Comparison of ENCODE assay signal across 8 cellular contexts in genomic region chr15:31367730-31368344, GRCh38. TPM values are rescaled to one million over a fixed set of nuclear protein-coding genes. Genes with fewer than 3 reads are reported as not detected.
DNase-seq lines count a peak whose midpoint lies in the region; ATAC-seq and TF ChIP-seq lines count a peak whose summit lies in the region.

No MANE protein-coding gene starts in this region.

- POLR2A ChIA-PET in CD4-positive, alpha-beta T cell (lab: Charles Lee), result interaction anchor here (0.7 to 25.4 kb wide), 12 partner anchors 11 to 121 kb away, joined by 3 to 566 read pairs (median 4); partner anchors contain the start of gene KLF13

- H3K27ac Mint-ChIP-seq in CD4-positive, alpha-beta T cell, result peak overlapping the region; percentile 90
- peak overlapping the region; percentile 82 for H3K27ac Mint-ChIP-seq in activated T-cell treated with anti-CD3 and anti-CD28 coated beads, Interleukin-2, amount 50 U/mL, for 72 hours

- ATAC-seq in CD4-positive, alpha-beta T cell (ENCODE audit: poor library complexity), result no peak
- peak; percentile 54 for ATAC-seq in GM21723 (IDR thresholded peaks at IDR 0.05; ENCODE audit: unreplicated experiment)
- ATAC-seq in activated T-cell treated with anti-CD3 and anti-CD28 coated beads, Interleukin-2, amount 50 U/mL, for 72 hours (replicated peaks in 1 of 2), result peak; percentile 35 to 58

- no peaks in the 10 kb centered on the region for H3K9me3 ChIP-seq in CD4-positive, alpha-beta T cell (ENCODE audit: control insufficient read depth, low read length)

- peak overlapping the region; percentile 86 for H3K27ac ChIP-seq in CD4-positive, alpha-beta T cell (ENCODE audit: low read depth, low read length)

- H3K9me3 Mint-ChIP-seq in CD4-positive, alpha-beta T cell, result peaks cover 3% of the 10 kb centered on the region
- H3K9me3 Mint-ChIP-seq in activated T-cell treated with anti-CD3 and anti-CD28 coated beads, Interleukin-2, amount 50 U/mL, for 72 hours, result peaks cover 0 to 2% of the 10 kb centered on the region in 2 donors

- no peak for TF ChIP-seq CTCF in CD4-positive, alpha-beta T cell (IDR thresholded peaks at IDR 0.05)

- H3K4me3 Mint-ChIP-seq in CD4-positive, alpha-beta T cell, result peak overlapping the region; percentile 82
- peak overlapping the region; percentile 81 to 87 for H3K4me3 Mint-ChIP-seq in activated T-cell treated with anti-CD3 and anti-CD28 coated beads, Interleukin-2, amount 50 U/mL, for 72 hours

- no peak for DNase-seq in CD4-positive, alpha-beta T cell
- DNase-seq in activated T-cell treated with anti-CD3 and anti-CD28 coated beads, Interleukin-2, amount 50 U/mL, for 72 hours, result peak in 1 of 2 donors; percentile 52
- peak; percentile 24 for DNase-seq in mesenteric fat pad (ENCODE audit: low spot score)
- DNase-seq in cerebellar cortex (ENCODE audit: low spot score), result no peak
- DNase-seq in hippocampal formation (lab: John Stamatoyannopoulos, UW), result no peak
- no peak for DNase-seq in GM03348 (ENCODE audit: low spot score)
- DNase-seq in 8988T, result no peak

- intact Hi-C loops in CD4-positive, alpha-beta T cell (cut with DNase I, micrococcal nuclease), result loop anchor here (2.0 kb wide), 5 partner anchors 19 to 121 kb away; no protein-coding TSS in a partner anchor

- peaks cover 90% of the 10 kb centered on the region for H3K4me1 Mint-ChIP-seq in CD4-positive, alpha-beta T cell (ENCODE audit: low read depth)
- H3K4me1 Mint-ChIP-seq in activated T-cell treated with anti-CD3 and anti-CD28 coated beads, Interleukin-2, amount 50 U/mL, for 72 hours (ENCODE audit: low read depth), result peaks cover 85% of the 10 kb centered on the region

- CTCF ChIA-PET in CD4-positive, alpha-beta T cell (lab: Charles Lee), result interaction anchor here (2.1 kb wide), 1 partner anchor 121 kb away, joined by 7 read pairs; no protein-coding TSS in a partner anchor

- peaks cover 53% of the 10 kb centered on the region for H3K36me3 Mint-ChIP-seq in CD4-positive, alpha-beta T cell (ENCODE audit: low read depth)
- H3K36me3 Mint-ChIP-seq in activated T-cell treated with anti-CD3 and anti-CD28 coated beads, Interleukin-2, amount 50 U/mL, for 72 hours (ENCODE audit: insufficient read depth in 2 of 2), result peaks cover 11 to 26% of the 10 kb centered on the region in 2 donors

- H3K27me3 Mint-ChIP-seq in CD4-positive, alpha-beta T cell, result no peaks in the 10 kb centered on the region
- H3K27me3 Mint-ChIP-seq in activated T-cell treated with anti-CD3 and anti-CD28 coated beads, Interleukin-2, amount 50 U/mL, for 72 hours (ENCODE audit: low read depth), result no peaks in the 10 kb centered on the region

- no peaks in the 10 kb centered on the region for H3K27me3 ChIP-seq in CD4-positive, alpha-beta T cell (ENCODE audit: control insufficient read depth, insufficient read depth, low read length)

RNA-seq across cellular contexts. Expression of gene KLF13, which starts 41.2 kb away (rescaled TPM):
- 100 to 1,000 TPM; 284 to 308 TPM for total RNA-seq in CD4-positive, alpha-beta T cell
- total RNA-seq in activated T-cell treated with anti-CD3 and anti-CD28 coated beads, Interleukin-2, amount 50 U/mL, for 72 hours, result 100 to 1,000 TPM; 260 to 273 TPM
- 41.8 TPM for total RNA-seq in mesenteric fat pad
